In genomic region chr12:54853933-54854538, GRCh38 we compare ENCODE assay signal across 8 cellular contexts. TPM values are rescaled to one million over a fixed set of nuclear protein-coding genes. Genes with fewer than 3 reads are reported as not detected.
A peak's percentile ranks its signal among the peaks of the same experiment; 100 is the strongest.
DNase-seq lines count a peak whose midpoint lies in the region; FAIRE-seq and TF ChIP-seq lines count a peak whose summit lies in the region.

Gene MUCL1 (plus strand): TSS chr12:54854516. CDS start chr12:54854583, 67 bp downstream.

- peaks cover 7% of the 10 kb centered on the region; the same call in 1 of the 2 replicates for H3K27me3 ChIP-seq in HAP-1 (ENCODE audit: low read depth)
- no peaks in the 10 kb centered on the region for H3K27me3 ChIP-seq in small intestine (ENCODE audit: control insufficient read depth in 2 of 2, insufficient read depth in 2 of 2, low read length in 2 of 2)

- FAIRE-seq in small intestine (lab: Jason Lieb, UNC): no peak

- H3K4me1 ChIP-seq in HAP-1 (no peaks in the 10 kb centered on the region), small intestine (ENCODE audit: control insufficient read depth in 2 of 2, insufficient read depth in 1 of 2, low read depth in 1 of 2, low read length in 1 of 2) (no peaks in the 10 kb centered on the region)

- H3K27ac Mint-ChIP-seq in activated T-helper 2 cell treated with anti-CD3 and anti-CD28 coated beads, Interferon-gamma antibody, Interleukin-2, Interleukin-4, amounts not matched to agents 10 μg/mL and 5 μg/mL and 100 μg/mL, durations not matched to agents 14 hours and 24 hours and 36 hours: no peak within 1 kb of the TSS
- no peak within 1 kb of the TSS for H3K27ac Mint-ChIP-seq in glutamatergic neuron (ENCODE audit: unreplicated experiment)

- in situ Hi-C loops in HAP-1 (cut with MboI; ENCODE audit: low sequenced_read_pairs): no loop called here

- DNase-seq in GM10266 (ENCODE audit: extremely low spot score): peak; percentile 61
- peak; percentile 44 to 78 for DNase-seq in HAP-1 (ENCODE audit: low spot score in 2 of 2)
- peak; percentile 49 for DNase-seq in M059J (ENCODE audit: low read depth)
- DNase-seq in RWPE1 (ENCODE audit: low spot score): peak; percentile 74
- DNase-seq in activated T-helper 2 cell treated with anti-CD3 and anti-CD28 coated beads, Interferon-gamma antibody, Interleukin-2, Interleukin-4, amounts not matched to agents 10 μg/mL and 5 μg/mL and 100 μg/mL, durations not matched to agents 14 hours and 24 hours and 36 hours (ENCODE audit: low spot score): peak; percentile 55
- peak; percentile 63 for DNase-seq in glutamatergic neuron
- DNase-seq in small intestine: peak; percentile 49
- DNase-seq in occipital lobe (lab: John Stamatoyannopoulos, UW): no peak

- TF ChIP-seq CTCF in GM10266 (IDR thresholded peaks at IDR 0.05; ENCODE audit: control insufficient read depth, insufficient read depth, low read depth, missing control alignments): peak; percentile 84
- TF ChIP-seq CTCF in RWPE1 (conservative IDR thresholded peaks at IDR 0.05; ENCODE audit: low read depth): peak; percentile 89
- peak; percentile 91 for TF ChIP-seq CTCF in glutamatergic neuron (IDR thresholded peaks at IDR 0.05; ENCODE audit: partially characterized antibody, unreplicated experiment)

- no peaks in the 10 kb centered on the region for H3K9me3 ChIP-seq in HAP-1
- H3K9me3 ChIP-seq in small intestine (ENCODE audit: control insufficient read depth, low read depth): no peaks in the 10 kb centered on the region

- H3K27ac ChIP-seq in RWPE1 (no peak within 1 kb of the TSS), small intestine (ENCODE audit: low read depth in 1 of 2, low read length in 1 of 2) (no peak within 1 kb of the TSS)

- no peaks in the 10 kb centered on the region for H3K9me3 Mint-ChIP-seq in activated T-helper 2 cell treated with anti-CD3 and anti-CD28 coated beads, Interferon-gamma antibody, Interleukin-2, Interleukin-4, amounts not matched to agents 10 μg/mL and 5 μg/mL and 100 μg/mL, durations not matched to agents 14 hours and 24 hours and 36 hours
- H3K9me3 Mint-ChIP-seq in glutamatergic neuron (ENCODE audit: unreplicated experiment): peaks cover 2% of the 10 kb centered on the region

- peaks cover 30% of the 10 kb centered on the region for H3K4me1 Mint-ChIP-seq in activated T-helper 2 cell treated with anti-CD3 and anti-CD28 coated beads, Interferon-gamma antibody, Interleukin-2, Interleukin-4, amounts not matched to agents 10 μg/mL and 5 μg/mL and 100 μg/mL, durations not matched to agents 14 hours and 24 hours and 36 hours (ENCODE audit: low read depth)
- H3K4me1 Mint-ChIP-seq in glutamatergic neuron (ENCODE audit: low read depth, unreplicated experiment): no peaks in the 10 kb centered on the region

- POLR2A ChIA-PET in RWPE1 (lab: Yijun Ruan, JAX; ENCODE audit: low non-redundant PET): no interaction called here

- CTCF ChIA-PET in RWPE1 (lab: Yijun Ruan, JAX): interaction anchor here (0.7 to 1.3 kb wide), 4 partner anchors 81 to 152 kb away, joined by 3 to 6 read pairs (median 3); no protein-coding TSS in a partner anchor

- H3K27me3 Mint-ChIP-seq in activated T-helper 2 cell treated with anti-CD3 and anti-CD28 coated beads, Interferon-gamma antibody, Interleukin-2, Interleukin-4, amounts not matched to agents 10 μg/mL and 5 μg/mL and 100 μg/mL, durations not matched to agents 14 hours and 24 hours and 36 hours (ENCODE audit: low read depth): peaks cover 5% of the 10 kb centered on the region
- no peaks in the 10 kb centered on the region for H3K27me3 Mint-ChIP-seq in glutamatergic neuron (ENCODE audit: unreplicated experiment)

- no peak within 1 kb of the TSS for H3K4me3 Mint-ChIP-seq in activated T-helper 2 cell treated with anti-CD3 and anti-CD28 coated beads, Interferon-gamma antibody, Interleukin-2, Interleukin-4, amounts not matched to agents 10 μg/mL and 5 μg/mL and 100 μg/mL, durations not matched to agents 14 hours and 24 hours and 36 hours (ENCODE audit: low read depth)
- no peak within 1 kb of the TSS for H3K4me3 Mint-ChIP-seq in glutamatergic neuron (ENCODE audit: unreplicated experiment)

- 34 to 36% (median 35%) methylated on average over 6 of the region's 6 CpGs for WGBS in small intestine, 3 donors

- no peaks in the 10 kb centered on the region for H3K36me3 ChIP-seq in HAP-1 (replicated peaks)
- H3K36me3 ChIP-seq in small intestine (ENCODE audit: control insufficient read depth in 2 of 2, insufficient read depth in 2 of 2, low read length in 2 of 2): no peaks in the 10 kb centered on the region

- H3K36me3 Mint-ChIP-seq in activated T-helper 2 cell treated with anti-CD3 and anti-CD28 coated beads, Interferon-gamma antibody, Interleukin-2, Interleukin-4, amounts not matched to agents 10 μg/mL and 5 μg/mL and 100 μg/mL, durations not matched to agents 14 hours and 24 hours and 36 hours (ENCODE audit: low read depth): no peaks in the 10 kb centered on the region
- H3K36me3 Mint-ChIP-seq in glutamatergic neuron (ENCODE audit: unreplicated experiment): no peaks in the 10 kb centered on the region

- H3K4me3 ChIP-seq in HAP-1: no peak within 1 kb of the TSS
- no peak within 1 kb of the TSS for H3K4me3 ChIP-seq in small intestine (ENCODE audit: low read depth in 1 of 2, low read length in 2 of 2)

- intact Hi-C loops in activated T-helper 2 cell treated with anti-CD3 and anti-CD28 coated beads, Interferon-gamma antibody, Interleukin-2, Interleukin-4, amounts not matched to agents 10 μg/mL and 5 μg/mL and 100 μg/mL, durations not matched to agents 14 hours and 24 hours and 36 hours (cut with micrococcal nuclease): loop anchor here (1.0 to 5.0 kb wide), 4 partner anchors 81 to 218 kb away; no protein-coding TSS in a partner anchor

RNA-seq across cellular contexts. Expression of gene MUCL1, which starts in this region (rescaled TPM):
- not detected in 2 replicates for total RNA-seq in M059J (2014; rRNA removed; shearing (Covaris generic))
- total RNA-seq in activated T-helper 2 cell treated with anti-CD3 and anti-CD28 coated beads, Interferon-gamma antibody, Interleukin-2, Interleukin-4, amounts not matched to agents 10 μg/mL and 5 μg/mL and 100 μg/mL, durations not matched to agents 14 hours and 24 hours and 36 hours: 0.51 TPM in 1 of 2 replicates, not detected in the other
- total RNA-seq in glutamatergic neuron (ENCODE audit: unreplicated experiment) (not detected), occipital lobe (not detected)
- polyA plus RNA-seq in small intestine: not detected

Comparison
In these comparisons a context has a peak if more than half of its experiments do, and no peak if none do; other contexts are left out.
1. Peak in DNase-seq in M059J; RNA of the gene not detected or under 1 TPM.
2. Peak in DNase-seq in activated T-helper 2 cell treated with anti-CD3 and anti-CD28 coated beads, Interferon-gamma antibody, Interleukin-2, Interleukin-4, amounts not matched to agents 10 μg/mL and 5 μg/mL and 100 μg/mL, durations not matched to agents 14 hours and 24 hours and 36 hours; RNA of the gene not detected or under 1 TPM.
3. Peak in DNase-seq in glutamatergic neuron; RNA of the gene not detected or under 1 TPM.
4. Peak in DNase-seq in small intestine; RNA of the gene not detected or under 1 TPM.